Comparison of ENCODE assay signal across 8 cellular contexts in genomic region chrX:41337140-41337539, GRCh38. TPM values are rescaled to one million over a fixed set of nuclear protein-coding genes. Genes with fewer than 3 reads are reported as not detected.
DNase-seq lines count a peak whose midpoint lies in the region; ATAC-seq and TF ChIP-seq lines count a peak whose summit lies in the region.

No MANE protein-coding gene starts in this region.

- H3K4me3 Mint-ChIP-seq in CD4-positive, CD25-positive, alpha-beta regulatory T cell: peak overlapping the region; percentile 96 to 100 (median 100)
- peak overlapping the region; percentile 100 for H3K4me3 Mint-ChIP-seq in natural killer cell treated with Interleukin-12 subunit alpha and Interleukin-12 subunit beta and Interleukin-15 and Interleukin-18, amount 100 ng/mL, for 72 hours

- no peaks in the 10 kb centered on the region for H3K27me3 ChIP-seq in CD4-positive, CD25-positive, alpha-beta regulatory T cell (ENCODE audit: control insufficient read depth, insufficient read depth, low read length)
- peaks cover 8% of the 10 kb centered on the region for H3K27me3 ChIP-seq in Loucy (ENCODE audit: insufficient read depth, low read length, poor library complexity, severe bottlenecking)
- H3K27me3 ChIP-seq in foreskin keratinocyte: no peaks in the 10 kb centered on the region

- H3F3A ChIP-seq in Loucy (ENCODE audit: low read depth): peaks cover 2% of the 10 kb centered on the region; the same call in 1 of the 2 replicates

- peak in 1 of 3 donors; percentile 43 for DNase-seq in CD4-positive, CD25-positive, alpha-beta regulatory T cell
- DNase-seq in coronary artery (ENCODE audit: low spot score): no peak
- no peak for DNase-seq in natural killer cell treated with Interleukin-12 subunit alpha and Interleukin-12 subunit beta and Interleukin-15 and Interleukin-18, amount 100 ng/mL, for 72 hours (ENCODE audit: low spot score)
- DNase-seq in hypothalamus (lab: John Stamatoyannopoulos, UW): no peak
- no peak for DNase-seq in NCI-H146 treated with DMSO at 0.1 percent for 48 hours (lab: John Stamatoyannopoulos, UW; ENCODE audit: unreplicated experiment)
- DNase-seq in foreskin keratinocyte: no peak

- peak overlapping the region; percentile 52 to 100 (median 74) for H3K27ac Mint-ChIP-seq in CD4-positive, CD25-positive, alpha-beta regulatory T cell
- peak overlapping the region; percentile 49 to 100 for H3K27ac Mint-ChIP-seq in natural killer cell treated with Interleukin-12 subunit alpha and Interleukin-12 subunit beta and Interleukin-15 and Interleukin-18, amount 100 ng/mL, for 72 hours

- H3K4me1 Mint-ChIP-seq in CD4-positive, CD25-positive, alpha-beta regulatory T cell: peaks cover 18 to 69% (median 30%) of the 10 kb centered on the region in 4 donors
- H3K4me1 Mint-ChIP-seq in natural killer cell treated with Interleukin-12 subunit alpha and Interleukin-12 subunit beta and Interleukin-15 and Interleukin-18, amount 100 ng/mL, for 72 hours (ENCODE audit: low read depth in 2 of 2): peaks cover 31 to 71% of the 10 kb centered on the region in 2 donors

- peaks cover 88% of the 10 kb centered on the region for H3K79me2 ChIP-seq in Loucy (ENCODE audit: insufficient read depth, low read length)

- no peaks in the 10 kb centered on the region for H3K9me2 ChIP-seq in Loucy (replicated peaks; ENCODE audit: low read depth, low read length)

- H3K36me3 ChIP-seq in CD4-positive, CD25-positive, alpha-beta regulatory T cell (ENCODE audit: control insufficient read depth, insufficient read depth, low read length): peaks cover 43% of the 10 kb centered on the region
- peaks cover 47% of the 10 kb centered on the region for H3K36me3 ChIP-seq in Loucy (ENCODE audit: insufficient read depth, low read length)

- ATAC-seq in CD4-positive, CD25-positive, alpha-beta regulatory T cell (ENCODE audit: low read depth in 2 of 2): no peak
- ATAC-seq in natural killer cell treated with Interleukin-12 subunit alpha and Interleukin-12 subunit beta and Interleukin-15 and Interleukin-18, amount 100 ng/mL, for 72 hours: no peak
- no peak for ATAC-seq in esophagus mucosa
- ATAC-seq in foreskin keratinocyte: no peak

- TF ChIP-seq CTCF in Loucy (conservative IDR thresholded peaks at IDR 0.05; ENCODE audit: low read length) (no peak), coronary artery (IDR thresholded peaks at IDR 0.05) (no peak), foreskin keratinocyte (conservative IDR thresholded peaks at IDR 0.05) (no peak)

- peaks cover 9% of the 10 kb centered on the region for H3K27me3 Mint-ChIP-seq in CD4-positive, CD25-positive, alpha-beta regulatory T cell
- H3K27me3 Mint-ChIP-seq in natural killer cell treated with Interleukin-12 subunit alpha and Interleukin-12 subunit beta and Interleukin-15 and Interleukin-18, amount 100 ng/mL, for 72 hours: no peaks in the 10 kb centered on the region

- H3K4me1 ChIP-seq in CD4-positive, CD25-positive, alpha-beta regulatory T cell (ENCODE audit: control insufficient read depth, insufficient read depth, low read length, poor library complexity, severe bottlenecking): peaks cover 52% of the 10 kb centered on the region
- H3K4me1 ChIP-seq in Loucy (ENCODE audit: insufficient read depth, low read length, poor library complexity, severe bottlenecking): peaks cover 14% of the 10 kb centered on the region
- H3K4me1 ChIP-seq in foreskin keratinocyte: peaks cover 17% of the 10 kb centered on the region

- H4K20me1 ChIP-seq in Loucy (ENCODE audit: insufficient read depth, low read length, poor library complexity, severe bottlenecking): peaks cover 74% of the 10 kb centered on the region

- H3K36me3 Mint-ChIP-seq in CD4-positive, CD25-positive, alpha-beta regulatory T cell: peaks cover 47% of the 10 kb centered on the region
- peaks cover 12% of the 10 kb centered on the region for H3K36me3 Mint-ChIP-seq in natural killer cell treated with Interleukin-12 subunit alpha and Interleukin-12 subunit beta and Interleukin-15 and Interleukin-18, amount 100 ng/mL, for 72 hours

- peak overlapping the region; percentile 100 for H3K9ac ChIP-seq in Loucy (ENCODE audit: low read depth, low read length, poor library complexity, severe bottlenecking)

- peak overlapping the region; percentile 100 for H3K27ac ChIP-seq in CD4-positive, CD25-positive, alpha-beta regulatory T cell (ENCODE audit: insufficient read depth, low read length, poor library complexity, severe bottlenecking)
- H3K27ac ChIP-seq in coronary artery: no peak overlapping the region
- H3K27ac ChIP-seq in foreskin keratinocyte: no peak overlapping the region

- H3K9me3 Mint-ChIP-seq in CD4-positive, CD25-positive, alpha-beta regulatory T cell: peaks cover 0 to 6% (median 0%) of the 10 kb centered on the region in 7 donors
- H3K9me3 Mint-ChIP-seq in natural killer cell treated with Interleukin-12 subunit alpha and Interleukin-12 subunit beta and Interleukin-15 and Interleukin-18, amount 100 ng/mL, for 72 hours: no peaks in the 10 kb centered on the region

- no peaks in the 10 kb centered on the region for H3K9me3 ChIP-seq in CD4-positive, CD25-positive, alpha-beta regulatory T cell (ENCODE audit: control insufficient read depth in 2 of 2, low read length in 2 of 2)
- H3K9me3 ChIP-seq in Loucy (ENCODE audit: insufficient read depth, low read depth, low read length): no peaks in the 10 kb centered on the region

- peak overlapping the region; percentile 97 for H3K4me2 ChIP-seq in Loucy (ENCODE audit: low read depth, low read length, poor library complexity, severe bottlenecking)

- H3K4me3 ChIP-seq in CD4-positive, CD25-positive, alpha-beta regulatory T cell (ENCODE audit: low read depth, low read length): peak overlapping the region; percentile 98
- peak overlapping the region; percentile 100 for H3K4me3 ChIP-seq in Loucy (ENCODE audit: low read length, poor library complexity, severe bottlenecking)
- H3K4me3 ChIP-seq in coronary artery: peak overlapping the region; percentile 97

- H2AFZ ChIP-seq in Loucy (ENCODE audit: low read length): no peak overlapping the region

RNA-seq across cellular contexts. Expression of gene DDX3X, which starts 3.2 kb away (rescaled TPM):
- total RNA-seq in CD4-positive, CD25-positive, alpha-beta regulatory T cell: 1,169 TPM
- 100 to 1,000 TPM; 133 to 210 (median 177) TPM for polyA plus RNA-seq in CD4-positive, CD25-positive, alpha-beta regulatory T cell
- 100 to 1,000 TPM; 252 to 451 TPM for total RNA-seq in natural killer cell treated with Interleukin-12 subunit alpha and Interleukin-12 subunit beta and Interleukin-15 and Interleukin-18, amount 100 ng/mL, for 72 hours
- total RNA-seq in esophagus mucosa (200 TPM), foreskin keratinocyte (116 and 135 TPM in 2 replicates)
- 30.0 and 36.8 TPM in 2 replicates for polyA plus RNA-seq in foreskin keratinocyte
